In genomic region chr18:25814841-25815458, GRCh38 we compare ENCODE assay signal across 9 cellular contexts.
A peak's percentile ranks its signal among the peaks of the same experiment; 100 is the strongest.
DNase-seq lines count a peak whose midpoint lies in the region; ATAC-seq and TF ChIP-seq lines count a peak whose summit lies in the region.
"Had no signal": no experiment of that assay in that cellular context is flagged by ENCODE, and none has a peak within 500 bp of the region (broad histone marks: within the 10 kb centered on the region; RNA-seq: fewer than 3 reads in every experiment).

No MANE protein-coding gene starts in this region.

- no peak overlapping the region for H3K4me3 Mint-ChIP-seq in endodermal cell

- H3K9me2 ChIP-seq in SU-DHL-6 (replicated peaks; ENCODE audit: insufficient read depth, low read length) = no peaks in the 10 kb centered on the region

- H3K36me3 Mint-ChIP-seq in endodermal cell (ENCODE audit: low read depth) = no peaks in the 10 kb centered on the region

- ATAC-seq in GM19397 (IDR thresholded peaks at IDR 0.05; ENCODE audit: unreplicated experiment) (peak; percentile 93), HG03045 (IDR thresholded peaks at IDR 0.05; ENCODE audit: unreplicated experiment) (peak; percentile 78)

- peak overlapping the region; percentile 8 for H2AFZ ChIP-seq in SU-DHL-6 (ENCODE audit: low read depth, low read length, severe bottlenecking)

- H3K27ac ChIP-seq in SU-DHL-6 (ENCODE audit: low read depth, low read length) = no peak overlapping the region
- no peak overlapping the region for H3K27ac ChIP-seq in endodermal cell (ENCODE audit: low read depth, low read length)
- no peak overlapping the region for H3K27ac ChIP-seq in ovary

- no peaks in the 10 kb centered on the region for H3K27me3 Mint-ChIP-seq in endodermal cell (ENCODE audit: insufficient read depth)

- 81 to 87% methylated on average over 3 to 4 of the region's 4 CpGs for WGBS in endodermal cell (ENCODE audit: insufficient coverage in 1 of 2, insufficient read length in 1 of 2), 2 experiments
- 68 to 80% (median 70%) methylated on average over 4 of the region's 4 CpGs for WGBS in ovary, 3 donors

- no peaks in the 10 kb centered on the region for H4K20me1 ChIP-seq in SU-DHL-6 (ENCODE audit: low read depth, low read length)

- no peaks in the 10 kb centered on the region for H3K36me3 ChIP-seq in SU-DHL-6 (ENCODE audit: low read length)
- no peaks in the 10 kb centered on the region for H3K36me3 ChIP-seq in endodermal cell (ENCODE audit: control insufficient read depth, insufficient read depth, low read length)
- H3K36me3 ChIP-seq in ovary = no peaks in the 10 kb centered on the region

- no peak for TF ChIP-seq POLR2A in ovary (IDR thresholded peaks at IDR 0.05)

- H3K79me2 ChIP-seq in SU-DHL-6 (ENCODE audit: insufficient read depth, low read length) = no peaks in the 10 kb centered on the region

- H3K9me3 ChIP-seq in SU-DHL-6 (ENCODE audit: insufficient read depth, low read length) = no peaks in the 10 kb centered on the region
- no peaks in the 10 kb centered on the region for H3K9me3 ChIP-seq in endodermal cell (ENCODE audit: control insufficient read depth, low read length)
- H3K9me3 ChIP-seq in ovary = no peaks in the 10 kb centered on the region

- H3F3A ChIP-seq in SU-DHL-6 (ENCODE audit: insufficient read depth) = no peaks in the 10 kb centered on the region

- H3K4me2 ChIP-seq in SU-DHL-6 (ENCODE audit: low read depth, low read length, poor library complexity, severe bottlenecking) = no peak overlapping the region

- in situ Hi-C loops in GM13976 (cut with MboI; ENCODE audit: low sequenced_read_pairs, unreplicated experiment) = no loop called here

- TF ChIP-seq EP300 in ovary (IDR thresholded peaks at IDR 0.05) = no peak

- H3K4me1 ChIP-seq in endodermal cell (ENCODE audit: control insufficient read depth, insufficient read depth, low read length) (no peaks in the 10 kb centered on the region), ovary (ENCODE audit: insufficient read depth) (peaks cover 2% of the 10 kb centered on the region)

- no peak overlapping the region for H3K27ac Mint-ChIP-seq in endodermal cell

- H3K9me3 Mint-ChIP-seq in endodermal cell = no peaks in the 10 kb centered on the region

- DNase-seq in GM13976 (ENCODE audit: low spot score) (peak; percentile 21), endodermal cell (no peak), ovary (no peak), NCI-H1694 treated with DMSO at 0.1 percent for 48 hours (lab: John Stamatoyannopoulos, UW) (no peak)
- no peak for DNase-seq in activated CD4-positive, alpha-beta T cell treated with anti-CD3 and anti-CD28 coated beads for 48 hours
- DNase-seq: activated gamma-delta T cell treated with Interleukin-2 at 50 U/mL for 16 hours had no signal

- H3K4me3 ChIP-seq in SU-DHL-6 (ENCODE audit: insufficient read depth, low read length, poor library complexity, severe bottlenecking) (no peak overlapping the region), endodermal cell (ENCODE audit: low read length) (no peak overlapping the region), ovary (no peak overlapping the region)

- H3K9ac ChIP-seq in SU-DHL-6 (ENCODE audit: low read length) = no peak overlapping the region
- no peak overlapping the region for H3K9ac ChIP-seq in endodermal cell (ENCODE audit: extremely low read depth, low read length, poor library complexity, severe bottlenecking)

- intact Hi-C loops in ovary (cut with DNase I) = loop anchor here in 1 of 4 donors (10.0 kb wide), 1 partner anchor 60 kb away; no protein-coding TSS in a partner anchor

- no peaks in the 10 kb centered on the region for H3K27me3 ChIP-seq in SU-DHL-6 (ENCODE audit: low read length)
- no peaks in the 10 kb centered on the region for H3K27me3 ChIP-seq in endodermal cell (ENCODE audit: control insufficient read depth, insufficient read depth, low read length, poor library complexity, severe bottlenecking)
- no peaks in the 10 kb centered on the region for H3K27me3 ChIP-seq in ovary

- H3K4me1 Mint-ChIP-seq in endodermal cell = no peaks in the 10 kb centered on the region

- no peak for TF ChIP-seq CTCF in GM13976 (IDR thresholded peaks at IDR 0.05; ENCODE audit: borderline replicate concordance, control extremely low read depth, extremely low read depth, insufficient read depth, missing control alignments)
- no peak for TF ChIP-seq CTCF in SU-DHL-6 (IDR thresholded peaks at IDR 0.05; ENCODE audit: insufficient read depth, low read length, poor library complexity, severe bottlenecking)
- no peak for TF ChIP-seq CTCF in endodermal cell (conservative IDR thresholded peaks at IDR 0.05)
- TF ChIP-seq CTCF in ovary (IDR thresholded peaks at IDR 0.05) = no peak
